ENCODE assay signal across 9 cellular contexts in the genomic region with DNA sequence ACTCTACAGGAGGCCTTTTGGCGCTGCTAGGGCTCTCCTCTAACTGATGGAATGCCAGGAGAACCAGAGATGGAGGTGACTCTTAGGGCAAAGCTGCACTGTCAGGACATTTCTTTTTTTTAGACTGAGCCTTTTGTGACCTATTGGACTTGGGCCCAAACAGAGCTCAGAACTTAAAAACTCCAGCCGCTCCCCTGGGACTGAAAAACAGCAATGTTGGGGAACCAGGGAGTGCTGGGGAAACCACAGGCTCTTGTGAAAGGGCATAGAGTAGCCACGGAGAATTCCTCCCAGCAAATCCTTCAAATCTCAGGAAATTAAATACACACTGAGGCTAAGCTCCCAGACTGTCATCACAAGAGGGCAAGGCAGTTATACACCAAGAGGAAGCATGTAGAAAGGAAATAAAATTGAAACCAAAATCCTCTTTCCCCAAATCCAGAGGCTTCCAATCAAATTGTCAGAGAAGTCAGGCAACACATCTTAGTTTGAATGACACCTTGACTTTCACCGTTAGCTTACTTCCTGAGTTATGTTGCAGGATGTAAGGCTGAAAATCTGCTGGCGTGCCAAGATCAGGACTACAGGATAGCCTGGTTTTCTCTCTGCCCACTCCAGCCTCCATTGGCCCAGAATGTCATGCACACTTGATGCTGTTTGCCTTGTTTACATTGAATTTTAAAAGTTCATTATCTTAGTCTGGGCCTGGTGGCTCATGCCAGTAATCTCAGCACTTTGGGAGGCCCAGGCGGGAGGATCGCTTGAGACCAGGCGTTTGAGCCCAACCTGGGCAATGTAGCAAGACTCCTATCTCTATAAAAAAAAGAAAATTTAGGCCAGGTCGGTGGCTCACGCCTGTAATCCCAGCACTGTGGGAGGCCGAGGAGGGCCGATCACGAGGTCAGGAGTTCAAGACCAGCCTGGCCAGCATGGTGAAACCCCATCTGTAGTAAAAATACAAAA. TPM values are rescaled to one million over a fixed set of nuclear protein-coding genes. Genes with fewer than 3 reads are reported as not detected.
A peak's percentile ranks its signal among the peaks of the same experiment; 100 is the strongest.
DNase-seq lines count a peak whose midpoint lies in the region; ATAC-seq and TF ChIP-seq lines count a peak whose summit lies in the region.
"Had no signal": no experiment of that assay in that cellular context is flagged by ENCODE, and none has a peak within 500 bp of the region (broad histone marks: within the 10 kb centered on the region; RNA-seq: fewer than 3 reads in every experiment).

No MANE protein-coding gene starts in this region.

- no CpG with 5 or more reads among the region's 13 CpGs for WGBS in mesendoderm (ENCODE audit: extremely low coverage, insufficient coverage, low lambda C conversion rate)

- H3K4me3 ChIP-seq in subcutaneous abdominal adipose tissue (ENCODE audit: low read depth in 1 of 5, low read length in 5 of 5), result no peak overlapping the region
- no peak overlapping the region for H3K4me3 ChIP-seq in mesendoderm (ENCODE audit: low read length)

- no peak for TF ChIP-seq CTCF in activated CD8-positive, alpha-beta T cell treated with anti-CD3 and anti-CD28 coated beads for 36 hours (IDR thresholded peaks at IDR 0.05)
- no peak for TF ChIP-seq CTCF in glutamatergic neuron (IDR thresholded peaks at IDR 0.05; ENCODE audit: partially characterized antibody, unreplicated experiment)

- peaks cover 10% of the 10 kb centered on the region for H3K4me1 Mint-ChIP-seq in activated T-cell treated with anti-CD3 and anti-CD28 coated beads, Interleukin-2, amount 50 U/mL, for 72 hours (ENCODE audit: low read depth)
- H3K4me1 Mint-ChIP-seq in activated CD8-positive, alpha-beta T cell treated with anti-CD3 and anti-CD28 coated beads for 36 hours (ENCODE audit: low read depth), result peaks cover 11% of the 10 kb centered on the region
- H3K4me1 Mint-ChIP-seq in glutamatergic neuron (ENCODE audit: low read depth, unreplicated experiment), result no peaks in the 10 kb centered on the region

- no peak for ATAC-seq in activated T-cell treated with anti-CD3 and anti-CD28 coated beads, Interleukin-2, amount 50 U/mL, for 72 hours (replicated peaks in 1 of 2)
- ATAC-seq in activated CD8-positive, alpha-beta T cell treated with anti-CD3 and anti-CD28 coated beads for 36 hours, result no peak
- no peak for ATAC-seq in GM21526 (IDR thresholded peaks at IDR 0.05; ENCODE audit: low FRiP score, unreplicated experiment)

- no peak overlapping the region for H3K56ac ChIP-seq in mesendoderm (ENCODE audit: low read length)

- CTCF ChIA-PET in activated CD8-positive, alpha-beta T cell treated with anti-CD3 and anti-CD28 coated beads for 36 hours (lab: Charles Lee), result interaction anchor here (1.2 to 2.3 kb wide), 3 partner anchors 19 to 144 kb away, joined by 3 to 6 read pairs (median 4); no protein-coding TSS in a partner anchor

- no peak overlapping the region for H4K5ac ChIP-seq in mesendoderm (ENCODE audit: low read length)

- no peaks in the 10 kb centered on the region for H3K9me3 ChIP-seq in subcutaneous abdominal adipose tissue (ENCODE audit: control insufficient read depth in 5 of 5, low read length in 5 of 5)

- no peaks in the 10 kb centered on the region for H3K27me3 ChIP-seq in subcutaneous abdominal adipose tissue (ENCODE audit: control insufficient read depth in 5 of 5, insufficient read depth in 4 of 5, low read length in 5 of 5)
- no peaks in the 10 kb centered on the region for H3K27me3 ChIP-seq in mesendoderm (ENCODE audit: insufficient read depth, low read length, poor library complexity)

- H2BK120ac ChIP-seq in mesendoderm (ENCODE audit: low read depth, low read length), result no peak overlapping the region

- H3K9ac ChIP-seq in subcutaneous abdominal adipose tissue (ENCODE audit: low read length in 5 of 5) (peak overlapping the region in 2 of 5 donors; percentile 46 to 65), mesendoderm (ENCODE audit: low read length) (no peak overlapping the region)

- H3K18ac ChIP-seq in mesendoderm (ENCODE audit: low read length), result no peak overlapping the region

- H3K79me1 ChIP-seq in mesendoderm (ENCODE audit: low read length), result peaks cover 3% of the 10 kb centered on the region

- peaks cover 4 to 5% of the 10 kb centered on the region in 2 donors for H3K36me3 Mint-ChIP-seq in activated T-cell treated with anti-CD3 and anti-CD28 coated beads, Interleukin-2, amount 50 U/mL, for 72 hours (ENCODE audit: insufficient read depth in 2 of 2)
- H3K36me3 Mint-ChIP-seq in activated CD8-positive, alpha-beta T cell treated with anti-CD3 and anti-CD28 coated beads for 36 hours (ENCODE audit: low read depth), result peaks cover 11% of the 10 kb centered on the region
- no peaks in the 10 kb centered on the region for H3K36me3 Mint-ChIP-seq in glutamatergic neuron (ENCODE audit: unreplicated experiment)

- no peak overlapping the region for H3K4ac ChIP-seq in mesendoderm (ENCODE audit: low read depth, low read length)

- peaks cover 12% of the 10 kb centered on the region for H3K79me2 ChIP-seq in mesendoderm (ENCODE audit: control insufficient read depth, insufficient read depth, low read length)

- H3K4me2 ChIP-seq in mesendoderm (ENCODE audit: low read length), result no peak overlapping the region

- no peak overlapping the region for H4K8ac ChIP-seq in mesendoderm (ENCODE audit: low read depth, low read length)

- H3K27ac ChIP-seq in subcutaneous abdominal adipose tissue (ENCODE audit: low read depth, low read length) (peak overlapping the region; percentile 94), mesendoderm (ENCODE audit: low read depth, low read length) (no peak overlapping the region)

- H3K27me3 Mint-ChIP-seq in activated T-cell treated with anti-CD3 and anti-CD28 coated beads, Interleukin-2, amount 50 U/mL, for 72 hours (ENCODE audit: low read depth), result no peaks in the 10 kb centered on the region
- H3K27me3 Mint-ChIP-seq in activated CD8-positive, alpha-beta T cell treated with anti-CD3 and anti-CD28 coated beads for 36 hours, result no peaks in the 10 kb centered on the region
- H3K27me3 Mint-ChIP-seq in glutamatergic neuron (ENCODE audit: unreplicated experiment), result peaks cover 3% of the 10 kb centered on the region

- H3K36me3 ChIP-seq in subcutaneous abdominal adipose tissue (ENCODE audit: control insufficient read depth in 5 of 5, insufficient read depth in 5 of 5, low read length in 5 of 5) (no peaks in the 10 kb centered on the region), mesendoderm (ENCODE audit: control insufficient read depth, insufficient read depth, low read length) (no peaks in the 10 kb centered on the region)

- POLR2A ChIA-PET in activated CD8-positive, alpha-beta T cell treated with anti-CD3 and anti-CD28 coated beads for 36 hours (lab: Charles Lee), result no interaction called here

- H3K23ac ChIP-seq in mesendoderm (ENCODE audit: low read length), result no peak overlapping the region

- no peak overlapping the region for H2AK5ac ChIP-seq in mesendoderm (ENCODE audit: low read length)

- H3K4me1 ChIP-seq in subcutaneous abdominal adipose tissue (ENCODE audit: control insufficient read depth in 5 of 5, insufficient read depth in 5 of 5, low read length in 5 of 5) (peaks cover 0 to 38% (median 27%) of the 10 kb centered on the region in 5 donors), mesendoderm (ENCODE audit: control insufficient read depth, low read depth, low read length) (no peaks in the 10 kb centered on the region)

- no peak overlapping the region for H2BK5ac ChIP-seq in mesendoderm (ENCODE audit: low read length)

- intact Hi-C loops in activated CD8-positive, alpha-beta T cell treated with anti-CD3 and anti-CD28 coated beads for 36 hours (cut with micrococcal nuclease), result no loop called here

- peak overlapping the region; percentile 66 to 98 for H3K4me3 Mint-ChIP-seq in activated T-cell treated with anti-CD3 and anti-CD28 coated beads, Interleukin-2, amount 50 U/mL, for 72 hours
- H3K4me3 Mint-ChIP-seq in activated CD8-positive, alpha-beta T cell treated with anti-CD3 and anti-CD28 coated beads for 36 hours, result peak overlapping the region; percentile 9
- H3K4me3 Mint-ChIP-seq in glutamatergic neuron (ENCODE audit: unreplicated experiment), result peak overlapping the region; percentile 82

- peak overlapping the region; percentile 82 for H3K27ac Mint-ChIP-seq in activated T-cell treated with anti-CD3 and anti-CD28 coated beads, Interleukin-2, amount 50 U/mL, for 72 hours
- H3K27ac Mint-ChIP-seq in activated CD8-positive, alpha-beta T cell treated with anti-CD3 and anti-CD28 coated beads for 36 hours, result peak overlapping the region; percentile 5
- no peak overlapping the region for H3K27ac Mint-ChIP-seq in glutamatergic neuron (ENCODE audit: unreplicated experiment)

- H2BK15ac ChIP-seq in mesendoderm (replicated peaks; ENCODE audit: low read depth), result no peak overlapping the region

- DNase-seq in activated T-cell treated with anti-CD3 and anti-CD28 coated beads, Interleukin-2, amount 50 U/mL, for 72 hours, result no peak
- DNase-seq in activated T-cell treated with anti-CD3 and anti-CD28 coated beads for 4 hours (no peak), glutamatergic neuron (no peak), mesendoderm (no peak), SK-N-DZ (ENCODE audit: low spot score) (no peak)
- DNase-seq in activated CD8-positive, alpha-beta T cell treated with anti-CD3 and anti-CD28 coated beads for 36 hours, result no peak
- DNase-seq: NCI-H146 had no signal

- H3K9me3 Mint-ChIP-seq in activated T-cell treated with anti-CD3 and anti-CD28 coated beads, Interleukin-2, amount 50 U/mL, for 72 hours, result no peaks in the 10 kb centered on the region
- H3K9me3 Mint-ChIP-seq in activated CD8-positive, alpha-beta T cell treated with anti-CD3 and anti-CD28 coated beads for 36 hours, result no peaks in the 10 kb centered on the region
- H3K9me3 Mint-ChIP-seq in glutamatergic neuron (ENCODE audit: unreplicated experiment), result peaks cover 3% of the 10 kb centered on the region

RNA-seq across cellular contexts. Expression of a gene that starts 2.5 kb away (rescaled TPM):
- 10 to 100 TPM; 62.9 to 95.3 TPM for total RNA-seq in activated T-cell treated with anti-CD3 and anti-CD28 coated beads, Interleukin-2, amount 50 U/mL, for 72 hours
- 10 to 100 TPM; 90.7 to 91.8 TPM for total RNA-seq in activated CD8-positive, alpha-beta T cell treated with anti-CD3 and anti-CD28 coated beads for 36 hours
- 16.8 TPM for total RNA-seq in glutamatergic neuron (ENCODE audit: unreplicated experiment)
- polyA plus RNA-seq in mesendoderm (2013, experiment 1 of 2), result 70.5 TPM
- polyA plus RNA-seq in mesendoderm (2013, experiment 2 of 2), result 73.3 TPM
- polyA plus RNA-seq in SK-N-DZ (2014; cell fraction: cytosol; rRNA removed), result 101 and 124 TPM in 2 replicates
- polyA plus RNA-seq in SK-N-DZ (2014; cell fraction: nucleus; rRNA removed), result 33.7 and 34.4 TPM in 2 replicates

RNA-seq across cellular contexts. Expression of a gene that starts 32.5 kb away (rescaled TPM):
- 1 to 10 TPM; 2.4 to 3.2 TPM for total RNA-seq in activated T-cell treated with anti-CD3 and anti-CD28 coated beads, Interleukin-2, amount 50 U/mL, for 72 hours
- 1 to 10 TPM; 1.3 to 1.4 TPM for total RNA-seq in activated CD8-positive, alpha-beta T cell treated with anti-CD3 and anti-CD28 coated beads for 36 hours
- total RNA-seq in glutamatergic neuron (ENCODE audit: unreplicated experiment), result 96.1 TPM
- 11.1 TPM for polyA plus RNA-seq in mesendoderm (2013, experiment 1 of 2)
- polyA plus RNA-seq in mesendoderm (2013, experiment 2 of 2), result 12.8 TPM
- 5.3 and 11.7 TPM in 2 replicates for polyA plus RNA-seq in SK-N-DZ (2014; cell fraction: cytosol; rRNA removed)
- polyA plus RNA-seq in SK-N-DZ (2014; cell fraction: nucleus; rRNA removed), result 4.5 and 5.8 TPM in 2 replicates

RNA-seq across cellular contexts. Expression of a gene that starts 46.9 kb away (rescaled TPM):
- 1 to 10 TPM; 3.7 to 7.6 TPM for total RNA-seq in activated T-cell treated with anti-CD3 and anti-CD28 coated beads, Interleukin-2, amount 50 U/mL, for 72 hours
- total RNA-seq in activated CD8-positive, alpha-beta T cell treated with anti-CD3 and anti-CD28 coated beads for 36 hours, result 1 to 10 TPM; 2.4 to 3.2 TPM
- total RNA-seq in glutamatergic neuron (ENCODE audit: unreplicated experiment), result 1.5 TPM
- polyA plus RNA-seq in mesendoderm (2013, experiment 1 of 2), result 0.42 TPM
- polyA plus RNA-seq in mesendoderm (2013, experiment 2 of 2), result 0.41 TPM
- polyA plus RNA-seq in SK-N-DZ (2014; cell fraction: cytosol; rRNA removed), result 0.22 and 3.7 TPM in 2 replicates
- 1.9 and 2.2 TPM in 2 replicates for polyA plus RNA-seq in SK-N-DZ (2014; cell fraction: nucleus; rRNA removed)

Comparison
In these comparisons a context has a peak if more than half of its experiments do, and no peak if none do; other contexts are left out.
1. H3K4me3 Mint-ChIP-seq: peak in every context shown above with its lines; median percentile 82 in activated T-cell treated with anti-CD3 and anti-CD28 coated beads, Interleukin-2, amount 50 U/mL, for 72 hours; 82 in glutamatergic neuron; 9 in activated CD8-positive, alpha-beta T cell treated with anti-CD3 and anti-CD28 coated beads for 36 hours.
2. RNA of a gene that starts 32.5 kb away (total RNA-seq): 96.1 TPM in glutamatergic neuron (single experiment); 2.4 to 3.2 TPM in activated T-cell treated with anti-CD3 and anti-CD28 coated beads, Interleukin-2, amount 50 U/mL, for 72 hours and 1.3 to 1.4 TPM in activated CD8-positive, alpha-beta T cell treated with anti-CD3 and anti-CD28 coated beads for 36 hours; every median in the first group is over 10 times any median in the second.